In genomic region chr17:21707131-21707530, GRCh38 we compare ENCODE assay signal across 16 cellular contexts. TPM values are rescaled to one million over a fixed set of nuclear protein-coding genes. Genes with fewer than 3 reads are reported as not detected.
"Had no signal": no experiment of that assay in that cellular context is flagged by ENCODE, and none has a peak within 500 bp of the region (broad histone marks: within the 10 kb centered on the region; RNA-seq: fewer than 3 reads in every experiment).

No MANE protein-coding gene starts in this region.

RNA-seq across cellular contexts. Expression of gene KCNJ18, which starts 14.8 kb away (rescaled TPM):
- total RNA-seq: activated B cell treated with CpG ODN at 0.5 μM for 24 hours; activated CD4-positive, alpha-beta memory T cell treated with anti-CD3 and anti-CD28 coated beads for 36 hours; activated CD4-positive, alpha-beta T cell treated with anti-CD3 and anti-CD28 coated beads, Interleukin-2, amount 10 ng/mL, durations not matched to agents 24 days and 14 days; activated CD8-positive, alpha-beta memory T cell treated with anti-CD3 and anti-CD28 coated beads for 36 hours; activated CD8-positive, alpha-beta T cell treated with anti-CD3 and anti-CD28 coated beads for 36 hours; activated naive CD4-positive, alpha-beta T cell treated with anti-CD3 and anti-CD28 coated beads for 36 hours; activated naive CD4-positive, alpha-beta T cell treated with anti-CD3 and anti-CD28 coated beads, Interleukin-2, amount 50 U/mL, for 72 hours; activated T-cell treated with anti-CD3 and anti-CD28 coated beads, Interleukin-2, amount 50 U/mL, for 4 hours; activated T-cell treated with anti-CD3 and anti-CD28 coated beads, Interleukin-2, amount 50 U/mL, for 72 hours; activated T-helper 1 cell treated with anti-CD3 and anti-CD28 coated beads, Interleukin-12 subunit alpha, Interleukin-12 subunit beta, Interleukin-2, Interleukin-4 antibody, amounts not matched to agents 30 ng/mL and 10 ng/mL and 1 ng/mL, durations not matched to agents 14 hours and 24 hours and 36 hours; activated T-helper 17 cell treated with anti-CD3 and anti-CD28 coated beads, Interleukin-2, amount 50 U/mL, for 72 hours; adrenal gland; aorta; astrocyte; body of pancreas; breast epithelium had no signal
- polyA plus RNA-seq: adrenal gland, aorta had no signal
